Comparison of ENCODE assay signal across 2 cellular contexts in the genomic region with DNA sequence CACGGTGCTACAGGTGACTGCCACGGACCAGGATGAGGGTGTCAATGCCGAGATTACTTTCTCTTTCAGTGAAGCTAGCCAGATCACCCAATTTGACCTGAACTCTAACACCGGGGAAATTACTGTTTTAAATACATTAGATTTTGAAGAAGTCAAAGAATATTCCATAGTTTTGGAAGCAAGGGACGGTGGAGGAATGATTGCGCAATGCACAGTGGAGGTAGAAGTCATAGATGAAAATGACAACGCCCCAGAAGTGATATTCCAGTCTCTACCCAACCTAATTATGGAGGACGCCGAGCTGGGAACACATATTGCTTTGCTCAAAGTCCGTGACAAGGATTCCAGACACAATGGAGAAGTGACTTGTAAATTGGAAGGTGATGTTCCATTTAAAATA.
A peak's percentile ranks its signal among the peaks of the same experiment; 100 is the strongest.
TF ChIP-seq lines count a peak whose summit lies in the region.

No MANE protein-coding gene starts in this region.

TF ChIP-seq in IMR-90, 13 proteins besides CTCF, POLR2A, EP300 and RAD21:
- TF ChIP-seq, protein P1, sequence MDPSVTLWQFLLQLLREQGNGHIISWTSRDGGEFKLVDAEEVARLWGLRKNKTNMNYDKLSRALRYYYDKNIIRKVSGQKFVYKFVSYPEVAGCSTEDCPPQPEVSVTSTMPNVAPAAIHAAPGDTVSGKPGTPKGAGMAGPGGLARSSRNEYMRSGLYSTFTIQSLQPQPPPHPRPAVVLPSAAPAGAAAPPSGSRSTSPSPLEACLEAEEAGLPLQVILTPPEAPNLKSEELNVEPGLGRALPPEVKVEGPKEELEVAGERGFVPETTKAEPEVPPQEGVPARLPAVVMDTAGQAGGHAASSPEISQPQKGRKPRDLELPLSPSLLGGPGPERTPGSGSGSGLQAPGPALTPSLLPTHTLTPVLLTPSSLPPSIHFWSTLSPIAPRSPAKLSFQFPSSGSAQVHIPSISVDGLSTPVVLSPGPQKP (IDR thresholded peaks at IDR 0.05; ENCODE audit: borderline replicate concordance, low read depth, low read length): no peak
- peak; percentile 95 for TF ChIP-seq CEBPB (IDR thresholded peaks at IDR 0.05; ENCODE audit: low read depth, low read length)

TF ChIP-seq in K562, 482 proteins besides CTCF, POLR2A, EP300 and RAD21:
- TF ChIP-seq ZNF354B (CRISPR knock-in tag; IDR thresholded peaks at IDR 0.05) (no peak), COPS2 (conservative IDR thresholded peaks at IDR 0.05) (no peak), CEBPG (CRISPR knock-in tag; IDR thresholded peaks at IDR 0.05) (no peak), CEBPG (tag; conservative IDR thresholded peaks at IDR 0.05 in 1 of 2, IDR thresholded peaks at IDR 0.05 in 1 of 2) (peak; percentile 35 to 94; a peak in 3 of 4 replicates), LCOR (CRISPR knock-in tag; IDR thresholded peaks at IDR 0.05) (no peak), MCM5 (IDR thresholded peaks at IDR 0.05; ENCODE audit: low read depth) (no peak), CEBPB (tag; IDR thresholded peaks at IDR 0.05) (peak; percentile 87)
- TF ChIP-seq, protein P2, sequence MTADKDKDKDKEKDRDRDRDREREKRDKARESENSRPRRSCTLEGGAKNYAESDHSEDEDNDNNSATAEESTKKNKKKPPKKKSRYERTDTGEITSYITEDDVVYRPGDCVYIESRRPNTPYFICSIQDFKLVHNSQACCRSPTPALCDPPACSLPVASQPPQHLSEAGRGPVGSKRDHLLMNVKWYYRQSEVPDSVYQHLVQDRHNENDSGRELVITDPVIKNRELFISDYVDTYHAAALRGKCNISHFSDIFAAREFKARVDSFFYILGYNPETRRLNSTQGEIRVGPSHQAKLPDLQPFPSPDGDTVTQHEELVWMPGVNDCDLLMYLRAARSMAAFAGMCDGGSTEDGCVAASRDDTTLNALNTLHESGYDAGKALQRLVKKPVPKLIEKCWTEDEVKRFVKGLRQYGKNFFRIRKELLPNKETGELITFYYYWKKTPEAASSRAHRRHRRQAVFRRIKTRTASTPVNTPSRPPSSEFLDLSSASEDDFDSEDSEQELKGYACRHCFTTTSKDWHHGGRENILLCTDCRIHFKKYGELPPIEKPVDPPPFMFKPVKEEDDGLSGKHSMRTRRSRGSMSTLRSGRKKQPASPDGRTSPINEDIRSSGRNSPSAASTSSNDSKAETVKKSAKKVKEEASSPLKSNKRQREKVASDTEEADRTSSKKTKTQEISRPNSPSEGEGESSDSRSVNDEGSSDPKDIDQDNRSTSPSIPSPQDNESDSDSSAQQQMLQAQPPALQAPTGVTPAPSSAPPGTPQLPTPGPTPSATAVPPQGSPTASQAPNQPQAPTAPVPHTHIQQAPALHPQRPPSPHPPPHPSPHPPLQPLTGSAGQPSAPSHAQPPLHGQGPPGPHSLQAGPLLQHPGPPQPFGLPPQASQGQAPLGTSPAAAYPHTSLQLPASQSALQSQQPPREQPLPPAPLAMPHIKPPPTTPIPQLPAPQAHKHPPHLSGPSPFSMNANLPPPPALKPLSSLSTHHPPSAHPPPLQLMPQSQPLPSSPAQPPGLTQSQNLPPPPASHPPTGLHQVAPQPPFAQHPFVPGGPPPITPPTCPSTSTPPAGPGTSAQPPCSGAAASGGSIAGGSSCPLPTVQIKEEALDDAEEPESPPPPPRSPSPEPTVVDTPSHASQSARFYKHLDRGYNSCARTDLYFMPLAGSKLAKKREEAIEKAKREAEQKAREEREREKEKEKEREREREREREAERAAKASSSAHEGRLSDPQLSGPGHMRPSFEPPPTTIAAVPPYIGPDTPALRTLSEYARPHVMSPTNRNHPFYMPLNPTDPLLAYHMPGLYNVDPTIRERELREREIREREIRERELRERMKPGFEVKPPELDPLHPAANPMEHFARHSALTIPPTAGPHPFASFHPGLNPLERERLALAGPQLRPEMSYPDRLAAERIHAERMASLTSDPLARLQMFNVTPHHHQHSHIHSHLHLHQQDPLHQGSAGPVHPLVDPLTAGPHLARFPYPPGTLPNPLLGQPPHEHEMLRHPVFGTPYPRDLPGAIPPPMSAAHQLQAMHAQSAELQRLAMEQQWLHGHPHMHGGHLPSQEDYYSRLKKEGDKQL (CRISPR knock-in tag; IDR thresholded peaks at IDR 0.05; ENCODE audit: borderline replicate concordance): no peak
